ENCODE assay signal across 35 cellular contexts in the genomic region with DNA sequence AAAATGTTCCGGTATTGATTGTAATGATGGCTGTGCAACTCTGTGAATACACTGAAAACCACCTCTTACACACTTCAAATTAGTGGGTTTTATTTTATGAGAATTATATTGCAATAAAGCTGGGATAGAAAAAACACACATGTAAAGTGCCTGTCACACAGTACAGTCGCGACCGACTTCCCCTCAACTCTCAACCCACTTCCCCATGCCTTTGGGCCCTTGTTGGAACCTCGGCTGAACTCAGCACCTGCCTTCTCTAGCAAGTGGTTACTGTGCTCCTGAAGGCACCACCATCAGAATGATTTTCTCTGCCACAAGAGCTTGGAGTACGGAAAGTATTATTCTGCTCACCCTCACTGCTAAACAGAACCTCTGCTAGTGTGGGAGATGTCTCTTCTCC. TPM values are rescaled to one million over a fixed set of nuclear protein-coding genes. Genes with fewer than 3 reads are reported as not detected.
"Had no signal": no experiment of that assay in that cellular context is flagged by ENCODE, and none has a peak within 500 bp of the region (broad histone marks: within the 10 kb centered on the region; RNA-seq: fewer than 3 reads in every experiment).

No MANE protein-coding gene starts in this region.

- FAIRE-seq: bronchial epithelial cell, RCC 7860 had no signal

- H3K4me3 Mint-ChIP-seq: activated CD4-positive, alpha-beta T cell treated with anti-CD3 and anti-CD28 coated beads for 36 hours; activated CD4-positive, alpha-beta T cell treated with anti-CD3 and anti-CD28 coated beads, Interleukin-2, amount 10 ng/mL, durations not matched to agents 7 days and 5 days; activated CD8-positive, alpha-beta T cell treated with anti-CD3 and anti-CD28 coated beads, Interleukin-2, amount 10 ng/mL, durations not matched to agents 7 days and 5 days; activated naive CD4-positive, alpha-beta T cell treated with anti-CD3 and anti-CD28 coated beads, Interleukin-2, amount 10 ng/mL, durations not matched to agents 7 days and 5 days; activated naive CD8-positive, alpha-beta T cell; activated naive CD8-positive, alpha-beta T cell treated with anti-CD3 and anti-CD28 coated beads, Interleukin-2, amount 50 U/mL, for 24 hours; brain had no signal

- H3K27ac Mint-ChIP-seq: activated CD4-positive, alpha-beta T cell treated with anti-CD3 and anti-CD28 coated beads for 36 hours; activated CD4-positive, alpha-beta T cell treated with anti-CD3 and anti-CD28 coated beads, Interleukin-2, amount 10 ng/mL, durations not matched to agents 7 days and 5 days; activated CD8-positive, alpha-beta T cell treated with anti-CD3 and anti-CD28 coated beads, Interleukin-2, amount 10 ng/mL, durations not matched to agents 7 days and 5 days; activated naive CD4-positive, alpha-beta T cell treated with anti-CD3 and anti-CD28 coated beads, Interleukin-2, amount 10 ng/mL, durations not matched to agents 7 days and 5 days; activated naive CD8-positive, alpha-beta T cell; activated naive CD8-positive, alpha-beta T cell treated with anti-CD3 and anti-CD28 coated beads, Interleukin-2, amount 50 U/mL, for 24 hours; brain had no signal

- H3K4me3 ChIP-seq: PC-9 had no signal

- H3K4me2 ChIP-seq: PC-9 had no signal

- H3K9me3 Mint-ChIP-seq: activated CD4-positive, alpha-beta T cell treated with anti-CD3 and anti-CD28 coated beads, Interleukin-2, amount 10 ng/mL, durations not matched to agents 7 days and 5 days; activated naive CD4-positive, alpha-beta T cell treated with anti-CD3 and anti-CD28 coated beads, Interleukin-2, amount 10 ng/mL, durations not matched to agents 7 days and 5 days; activated naive CD8-positive, alpha-beta T cell treated with anti-CD3 and anti-CD28 coated beads, Interleukin-2, amount 50 U/mL, for 24 hours; brain had no signal

- H2AFZ ChIP-seq: PC-9 had no signal

- H3K4me1 Mint-ChIP-seq: activated CD4-positive, alpha-beta T cell treated with anti-CD3 and anti-CD28 coated beads for 36 hours; activated naive CD8-positive, alpha-beta T cell treated with anti-CD3 and anti-CD28 coated beads, Interleukin-2, amount 50 U/mL, for 24 hours; brain had no signal

- H3K27ac ChIP-seq: PC-9, RWPE1 had no signal

- ATAC-seq: activated CD4-positive, alpha-beta T cell treated with anti-CD3 and anti-CD28 coated beads for 36 hours; activated CD4-positive, CD25-positive, alpha-beta regulatory T cell treated with anti-CD3 and anti-CD28 coated beads, Interleukin-2, amount 50 U/mL, for 24 hours; activated CD8-positive, alpha-beta T cell treated with anti-CD3 and anti-CD28 coated beads, Interleukin-2, amount 10 ng/mL, durations not matched to agents 7 days and 5 days; activated naive CD8-positive, alpha-beta T cell treated with anti-CD3 and anti-CD28 coated beads, Interleukin-2, amount 50 U/mL, for 24 hours; Right ventricle myocardium inferior; SK-N-SH treated with all-trans-retinoic acid at 6 μM for 48 hours had no signal

- DNase-seq: activated CD4-positive, alpha-beta T cell treated with anti-CD3 and anti-CD28 coated beads for 36 hours; activated CD4-positive, alpha-beta T cell treated with anti-CD3 and anti-CD28 coated beads, Interleukin-2, amount 10 ng/mL, durations not matched to agents 7 days and 5 days; activated CD4-positive, alpha-beta T cell treated with anti-CD3 and anti-CD28 coated beads, Interleukin-2, amount 50 U/mL, for 48 hours; activated CD8-positive, alpha-beta T cell treated with anti-CD3 and anti-CD28 coated beads, Interleukin-2, amount 10 ng/mL, durations not matched to agents 7 days and 5 days; activated effector memory CD4-positive, alpha-beta T cell treated with Interleukin-2 at 50 U/mL for 16 hours; activated naive CD4-positive, alpha-beta T cell treated with anti-CD3 and anti-CD28 coated beads, Interleukin-2, amount 10 ng/mL, durations not matched to agents 7 days and 5 days; activated naive CD8-positive, alpha-beta T cell treated with anti-CD3 and anti-CD28 coated beads, Interleukin-2, amount 50 U/mL, for 24 hours; anterior cingulate cortex; caudate nucleus; NCI-H1048; NCI-H1105 treated with DMSO at 0.1 percent for 48 hours; NCI-H1436; NCI-H1694 treated with DMSO at 0.1 percent for 48 hours; NCI-H2029; NCI-H345; NCI-H524 treated with DMSO at 0.1 percent for 48 hours; PC-9; SIG-M5; SW 1271; T-helper 1 cell; T-helper 2 cell; T-helper 9 cell had no signal

- H3K27me3 Mint-ChIP-seq: activated CD4-positive, alpha-beta T cell treated with anti-CD3 and anti-CD28 coated beads for 36 hours; activated naive CD8-positive, alpha-beta T cell had no signal

RNA-seq across cellular contexts. Expression of a gene that starts 13.5 kb away (rescaled TPM):
- total RNA-seq: activated CD4-positive, alpha-beta T cell treated with anti-CD3 and anti-CD28 coated beads for 36 hours; activated CD4-positive, alpha-beta T cell treated with anti-CD3 and anti-CD28 coated beads, Interleukin-2, amount 10 ng/mL, durations not matched to agents 7 days and 5 days; activated CD8-positive, alpha-beta T cell treated with anti-CD3 and anti-CD28 coated beads, Interleukin-2, amount 10 ng/mL, durations not matched to agents 7 days and 5 days; cerebellum; M059J; NCI-H460; PC-9; Right ventricle myocardium inferior; SK-MEL-5 had no signal

RNA-seq across cellular contexts. Expression of a gene that starts 37.6 kb away (rescaled TPM):
- total RNA-seq: activated CD4-positive, alpha-beta T cell treated with anti-CD3 and anti-CD28 coated beads for 36 hours; activated CD4-positive, alpha-beta T cell treated with anti-CD3 and anti-CD28 coated beads, Interleukin-2, amount 10 ng/mL, durations not matched to agents 7 days and 5 days; activated CD8-positive, alpha-beta T cell treated with anti-CD3 and anti-CD28 coated beads, Interleukin-2, amount 10 ng/mL, durations not matched to agents 7 days and 5 days; M059J; NCI-H460; OCI-LY7 had no signal
